Comparison of ENCODE assay signal across 17 cellular contexts in the genomic region with DNA sequence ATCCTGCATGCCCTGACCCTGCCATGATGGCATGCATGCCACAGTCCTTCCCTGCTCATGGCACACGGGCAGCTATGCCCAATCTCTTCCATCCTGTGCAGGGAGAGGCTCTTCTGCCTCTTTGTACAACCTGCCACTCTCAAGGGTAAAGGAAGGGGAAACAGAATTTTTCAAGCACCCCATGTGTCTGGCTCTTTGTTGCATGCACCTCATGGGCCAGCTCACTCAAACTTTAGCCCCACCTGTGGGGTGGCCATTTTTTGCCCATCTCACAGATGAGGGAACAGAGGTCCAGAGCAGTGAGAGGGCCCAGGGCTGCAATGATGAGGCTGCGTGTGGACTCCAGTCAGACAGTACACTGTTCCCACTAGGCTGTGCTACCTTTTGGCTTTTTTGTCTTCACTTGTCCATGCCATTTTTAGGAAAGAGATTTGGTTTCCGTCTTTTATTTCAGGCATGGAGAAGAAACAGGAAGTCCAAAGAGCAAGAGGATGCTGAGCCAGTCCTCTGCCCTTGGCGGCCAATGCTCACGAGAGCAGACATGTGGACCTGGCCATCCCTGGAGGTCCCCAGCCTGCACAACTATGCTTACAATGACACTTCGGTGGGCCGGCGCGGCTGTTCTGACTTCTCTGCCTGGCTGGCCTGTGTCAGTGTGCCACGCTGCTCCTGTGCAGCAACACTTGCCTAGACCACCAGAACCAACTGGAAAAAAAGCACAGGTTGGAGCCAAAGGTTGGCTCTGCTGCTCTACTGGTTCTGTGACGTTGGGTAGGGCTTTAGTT. TPM values are rescaled to one million over a fixed set of nuclear protein-coding genes. Genes with fewer than 3 reads are reported as not detected.
DNase-seq lines count a peak whose midpoint lies in the region; ATAC-seq and TF ChIP-seq lines count a peak whose summit lies in the region.
"Had no signal": no experiment of that assay in that cellular context is flagged by ENCODE, and none has a peak within 500 bp of the region (broad histone marks: within the 10 kb centered on the region; RNA-seq: fewer than 3 reads in every experiment).

No MANE protein-coding gene starts in this region.

- no peak overlapping the region for H3K4me3 ChIP-seq in CD8-positive, alpha-beta memory T cell (ENCODE audit: low read length)
- H3K4me3 ChIP-seq in dorsolateral prefrontal cortex = no peak overlapping the region
- H3K4me3 ChIP-seq: GM12878, GM23248 had no signal

- DNase-seq in D341Med (ENCODE audit: low spot score) = peak; percentile 8
- peak; percentile 81 for DNase-seq in osteocyte (ENCODE audit: extremely low spot score, unreplicated experiment)
- no peak for DNase-seq in CD8-positive, alpha-beta memory T cell
- DNase-seq in NCI-H1694 treated with DMSO at 0.1 percent for 48 hours (lab: John Stamatoyannopoulos, UW) = no peak
- no peak for DNase-seq in dorsolateral prefrontal cortex
- DNase-seq: C1 segment of cervical spinal cord; Caco-2; CD4-positive, alpha-beta memory T cell; DMS 273 treated with DMSO at 0.1 percent for 48 hours; DMS79; EL; GDM1; GM23248; H9 had no signal

- no peaks in the 10 kb centered on the region for H3K27me3 ChIP-seq in CD8-positive, alpha-beta memory T cell (ENCODE audit: insufficient read depth, low read length, poor library complexity, severe bottlenecking)
- H3K27me3 ChIP-seq in dorsolateral prefrontal cortex = no peaks in the 10 kb centered on the region

- H3K27ac ChIP-seq in CD8-positive, alpha-beta memory T cell (ENCODE audit: low read depth, low read length) = no peak overlapping the region
- no peak overlapping the region for H3K27ac ChIP-seq in dorsolateral prefrontal cortex
- H3K27ac ChIP-seq: GM23248 had no signal

- CTCF ChIA-PET in CD8-positive, alpha-beta memory T cell (lab: Charles Lee) = interaction anchor here (1.0 to 3.4 kb wide), 3 partner anchors 30 to 173 kb away, joined by 3 to 25 read pairs (median 3); no protein-coding TSS in a partner anchor

- peak overlapping the region; percentile 36 for H3K27ac Mint-ChIP-seq in activated T-helper 17 cell treated with anti-CD3 and anti-CD28 coated beads, Interleukin-2, amount 50 U/mL, for 72 hours
- H3K27ac Mint-ChIP-seq in osteocyte (ENCODE audit: unreplicated experiment) = no peak overlapping the region
- peak overlapping the region in 4 of 8 donors; percentile 17 to 47 (median 32) for H3K27ac Mint-ChIP-seq in CD8-positive, alpha-beta memory T cell

- TF ChIP-seq CTCF in osteocyte (IDR thresholded peaks at IDR 0.05) (no peak), dorsolateral prefrontal cortex (IDR thresholded peaks at IDR 0.05 in 54 of 56, conservative IDR thresholded peaks at IDR 0.05 in 2 of 56; ENCODE audit: low read depth in 1 of 56, partially characterized antibody in 56 of 56) (no peak)

- H3K9me3 ChIP-seq in CD8-positive, alpha-beta memory T cell (ENCODE audit: low read length) = no peaks in the 10 kb centered on the region
- H3K9me3 ChIP-seq: Caco-2 had no signal

- peaks cover 23% of the 10 kb centered on the region for H3K4me1 Mint-ChIP-seq in activated T-helper 17 cell treated with anti-CD3 and anti-CD28 coated beads, Interleukin-2, amount 50 U/mL, for 72 hours
- peaks cover 4% of the 10 kb centered on the region for H3K4me1 Mint-ChIP-seq in osteocyte (ENCODE audit: unreplicated experiment)
- H3K4me1 Mint-ChIP-seq in CD8-positive, alpha-beta memory T cell = peaks cover 6 to 8% (median 7%) of the 10 kb centered on the region in 3 donors

- peaks cover 3% of the 10 kb centered on the region for H3K36me3 ChIP-seq in CD8-positive, alpha-beta memory T cell (ENCODE audit: insufficient read depth, low read length)

- no peak for ATAC-seq in activated T-helper 17 cell treated with anti-CD3 and anti-CD28 coated beads, Interleukin-2, amount 50 U/mL, for 72 hours (replicated peaks)
- ATAC-seq: GM12878, HCT116 had no signal

- no peaks in the 10 kb centered on the region for H3K9me3 Mint-ChIP-seq in activated T-helper 17 cell treated with anti-CD3 and anti-CD28 coated beads, Interleukin-2, amount 50 U/mL, for 72 hours
- no peaks in the 10 kb centered on the region for H3K9me3 Mint-ChIP-seq in osteocyte (ENCODE audit: unreplicated experiment)
- H3K9me3 Mint-ChIP-seq in CD8-positive, alpha-beta memory T cell = no peaks in the 10 kb centered on the region
- H3K9me3 Mint-ChIP-seq: CD4-positive, alpha-beta memory T cell; H9 had no signal

- no peak overlapping the region for H3K4me3 Mint-ChIP-seq in activated T-helper 17 cell treated with anti-CD3 and anti-CD28 coated beads, Interleukin-2, amount 50 U/mL, for 72 hours
- H3K4me3 Mint-ChIP-seq in osteocyte (ENCODE audit: unreplicated experiment) = no peak overlapping the region
- H3K4me3 Mint-ChIP-seq in CD8-positive, alpha-beta memory T cell = no peak overlapping the region
- H3K4me3 Mint-ChIP-seq: CD4-positive, alpha-beta memory T cell; H9 had no signal

- no peaks in the 10 kb centered on the region for H3K27me3 Mint-ChIP-seq in activated T-helper 17 cell treated with anti-CD3 and anti-CD28 coated beads, Interleukin-2, amount 50 U/mL, for 72 hours
- H3K27me3 Mint-ChIP-seq in osteocyte (ENCODE audit: unreplicated experiment) = no peaks in the 10 kb centered on the region
- H3K27me3 Mint-ChIP-seq in CD8-positive, alpha-beta memory T cell = no peaks in the 10 kb centered on the region
- H3K27me3 Mint-ChIP-seq: CD4-positive, alpha-beta memory T cell had no signal

- H3K36me3 Mint-ChIP-seq in activated T-helper 17 cell treated with anti-CD3 and anti-CD28 coated beads, Interleukin-2, amount 50 U/mL, for 72 hours (ENCODE audit: low read depth) = peaks cover 28% of the 10 kb centered on the region
- H3K36me3 Mint-ChIP-seq in osteocyte (ENCODE audit: unreplicated experiment) = peaks cover 18% of the 10 kb centered on the region
- peaks cover 0 to 54% (median 6%) of the 10 kb centered on the region in 3 donors for H3K36me3 Mint-ChIP-seq in CD8-positive, alpha-beta memory T cell

- H3K4me1 ChIP-seq in CD8-positive, alpha-beta memory T cell (ENCODE audit: insufficient read depth, low read length) = no peaks in the 10 kb centered on the region

- POLR2A ChIA-PET in CD8-positive, alpha-beta memory T cell (lab: Charles Lee) = no interaction called here

- intact Hi-C loops in dorsolateral prefrontal cortex (cut with DNase I) = no loop called here

RNA-seq across cellular contexts. Expression of a gene that starts 45.6 kb away (rescaled TPM):
- total RNA-seq in activated T-helper 17 cell treated with anti-CD3 and anti-CD28 coated beads, Interleukin-2, amount 50 U/mL, for 72 hours = 10 to 100 TPM in 1 of 2 donors, 1 to 10 TPM in 1; 7.0 to 12.8 TPM
- total RNA-seq in osteocyte (not detected in 2 replicates), dorsolateral prefrontal cortex (100 to 1,000 TPM in 76 of 120 experiments, 10 to 100 TPM in 44; 18.0 to 197 (median 112) TPM)
- 10 to 100 TPM; 15.1 to 16.3 TPM for total RNA-seq in CD8-positive, alpha-beta memory T cell
- polyA plus RNA-seq in CD8-positive, alpha-beta memory T cell = 49.8 TPM

Comparison
In these comparisons a context has a peak if more than half of its experiments do, and no peak if none do; other contexts are left out.
1. DNase-seq: peak in D341Med (single experiment) and osteocyte (single experiment); none in CD8-positive, alpha-beta memory T cell (0 of 5), NCI-H1694 treated with DMSO at 0.1 percent for 48 hours (single experiment) and dorsolateral prefrontal cortex (0 of 10).